Comparison of ENCODE assay signal across 8 cellular contexts in the genomic region with DNA sequence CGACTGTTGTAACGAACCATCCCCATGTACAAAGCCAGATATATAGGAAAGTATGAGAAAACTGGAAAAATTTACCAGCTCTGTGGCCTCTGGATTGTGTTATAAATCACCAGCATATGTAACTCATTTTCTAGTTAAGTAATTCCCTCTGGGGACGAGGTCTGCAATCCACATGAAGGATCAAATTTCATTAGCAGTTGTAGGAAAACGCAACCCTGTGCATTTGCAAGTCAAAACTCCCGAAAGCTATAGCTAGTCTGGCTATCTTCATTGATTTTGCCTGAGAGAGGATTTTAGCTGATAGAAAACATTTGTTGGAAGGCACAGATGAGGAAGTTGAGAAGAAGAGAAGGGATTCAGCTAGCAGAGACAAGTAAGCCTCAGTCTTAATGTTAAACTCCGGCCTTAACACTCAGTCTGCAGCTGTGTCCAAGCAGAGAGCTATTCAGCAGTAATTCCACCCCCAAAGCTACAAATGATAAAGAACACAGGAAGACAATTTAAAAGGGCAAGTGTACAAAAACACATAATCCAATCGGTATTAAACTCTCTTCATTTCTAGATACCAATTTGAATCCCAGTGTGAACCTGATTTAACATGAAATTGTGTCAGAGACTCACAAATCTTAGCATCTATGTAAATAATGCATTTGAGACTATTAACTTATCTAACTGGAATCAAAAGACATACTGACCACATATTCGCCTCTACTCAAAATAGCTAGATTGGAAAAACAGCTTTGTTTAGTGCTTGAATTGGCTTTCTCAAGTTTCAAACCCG. TPM values are rescaled to one million over a fixed set of nuclear protein-coding genes. Genes with fewer than 3 reads are reported as not detected.
A peak's percentile ranks its signal among the peaks of the same experiment; 100 is the strongest.
DNase-seq lines count a peak whose midpoint lies in the region; ATAC-seq and TF ChIP-seq lines count a peak whose summit lies in the region.

No MANE protein-coding gene starts in this region.

- ATAC-seq in HG03025 (IDR thresholded peaks at IDR 0.05; ENCODE audit: low FRiP score, unreplicated experiment), result no peak

- H2AFZ ChIP-seq in Loucy (ENCODE audit: low read length) (peak overlapping the region; percentile 56), SU-DHL-6 (ENCODE audit: low read depth, low read length, severe bottlenecking) (peak overlapping the region; percentile 75), smooth muscle cell (ENCODE audit: low read depth) (no peak overlapping the region)

- H3F3A ChIP-seq in Loucy (ENCODE audit: low read depth), result peaks cover 4% of the 10 kb centered on the region; the same call in 1 of the 2 replicates
- H3F3A ChIP-seq in SU-DHL-6 (ENCODE audit: insufficient read depth), result peaks cover 15% of the 10 kb centered on the region
- peaks cover 32% of the 10 kb centered on the region for H3F3A ChIP-seq in smooth muscle cell (ENCODE audit: low read depth)

- H3K36me3 ChIP-seq in Loucy (ENCODE audit: insufficient read depth, low read length), result no peaks in the 10 kb centered on the region
- H3K36me3 ChIP-seq in SU-DHL-6 (ENCODE audit: low read length), result no peaks in the 10 kb centered on the region
- H3K36me3 ChIP-seq in left ventricle myocardium inferior, result peaks cover 9% of the 10 kb centered on the region
- H3K36me3 ChIP-seq in smooth muscle cell (ENCODE audit: low read depth), result no peaks in the 10 kb centered on the region

- TF ChIP-seq CTCF in Loucy (conservative IDR thresholded peaks at IDR 0.05; ENCODE audit: low read length) (no peak), SU-DHL-6 (IDR thresholded peaks at IDR 0.05; ENCODE audit: insufficient read depth, low read length, poor library complexity, severe bottlenecking) (no peak), left ventricle myocardium inferior (IDR thresholded peaks at IDR 0.05; ENCODE audit: borderline replicate concordance) (no peak), smooth muscle cell (IDR thresholded peaks at IDR 0.05; ENCODE audit: borderline replicate concordance, insufficient read depth, poor library complexity, severe bottlenecking) (no peak)

- H3K79me2 ChIP-seq in Loucy (ENCODE audit: insufficient read depth, low read length) (peaks cover 21% of the 10 kb centered on the region), SU-DHL-6 (ENCODE audit: insufficient read depth, low read length) (peaks cover 35% of the 10 kb centered on the region), smooth muscle cell (ENCODE audit: low read depth) (peaks cover 42% of the 10 kb centered on the region)

- H3K4me3 ChIP-seq in Loucy (ENCODE audit: low read length, poor library complexity, severe bottlenecking), result peak overlapping the region; percentile 71
- peak overlapping the region; percentile 64 for H3K4me3 ChIP-seq in SU-DHL-6 (ENCODE audit: insufficient read depth, low read length, poor library complexity, severe bottlenecking)
- peak overlapping the region; percentile 64 for H3K4me3 ChIP-seq in left ventricle myocardium inferior
- H3K4me3 ChIP-seq in smooth muscle cell, result peak overlapping the region; percentile 63

- H3K4me2 ChIP-seq in Loucy (ENCODE audit: low read depth, low read length, poor library complexity, severe bottlenecking) (peak overlapping the region; percentile 86), SU-DHL-6 (ENCODE audit: low read depth, low read length, poor library complexity, severe bottlenecking) (peak overlapping the region; percentile 74), smooth muscle cell (peak overlapping the region; percentile 90)

- no peaks in the 10 kb centered on the region for H4K20me1 ChIP-seq in Loucy (ENCODE audit: insufficient read depth, low read length, poor library complexity, severe bottlenecking)
- H4K20me1 ChIP-seq in SU-DHL-6 (ENCODE audit: low read depth, low read length), result no peaks in the 10 kb centered on the region
- H4K20me1 ChIP-seq in smooth muscle cell (ENCODE audit: low read depth), result peaks cover 27% of the 10 kb centered on the region

- H3K9me2 ChIP-seq in Loucy (replicated peaks; ENCODE audit: low read depth, low read length) (no peaks in the 10 kb centered on the region), SU-DHL-6 (replicated peaks; ENCODE audit: insufficient read depth, low read length) (no peaks in the 10 kb centered on the region)

- H3K9me3 ChIP-seq in Loucy (ENCODE audit: insufficient read depth, low read depth, low read length) (no peaks in the 10 kb centered on the region), SU-DHL-6 (ENCODE audit: insufficient read depth, low read length) (no peaks in the 10 kb centered on the region), left ventricle myocardium inferior (replicated peaks) (no peaks in the 10 kb centered on the region), smooth muscle cell (replicated peaks; ENCODE audit: low read depth) (no peaks in the 10 kb centered on the region)

- H3K27ac ChIP-seq in SU-DHL-6 (ENCODE audit: low read depth, low read length), result peak overlapping the region; percentile 78
- peak overlapping the region; percentile 88 for H3K27ac ChIP-seq in left ventricle myocardium inferior (replicated peaks)
- H3K27ac ChIP-seq in smooth muscle cell (ENCODE audit: low read depth), result peak overlapping the region; percentile 98

- no peaks in the 10 kb centered on the region for H3K27me3 ChIP-seq in Loucy (ENCODE audit: insufficient read depth, low read length, poor library complexity, severe bottlenecking)
- H3K27me3 ChIP-seq in SU-DHL-6 (ENCODE audit: low read length), result no peaks in the 10 kb centered on the region
- no peaks in the 10 kb centered on the region for H3K27me3 ChIP-seq in left ventricle myocardium inferior (ENCODE audit: low read depth)
- H3K27me3 ChIP-seq in smooth muscle cell (ENCODE audit: low read depth), result no peaks in the 10 kb centered on the region

- H3K9ac ChIP-seq in Loucy (ENCODE audit: low read depth, low read length, poor library complexity, severe bottlenecking) (peak overlapping the region; percentile 78), SU-DHL-6 (ENCODE audit: low read length) (peak overlapping the region; percentile 76), smooth muscle cell (ENCODE audit: low read depth) (peak overlapping the region; percentile 95)

- whole genome bisulfite sequencing in smooth muscle cell (ENCODE audit: low lambda C conversion rate), result under 1% methylated on average over 9 of the region's 9 CpGs

- H3K4me1 ChIP-seq in Loucy (ENCODE audit: insufficient read depth, low read length, poor library complexity, severe bottlenecking) (peaks cover 48% of the 10 kb centered on the region), left ventricle myocardium inferior (peaks cover 40% of the 10 kb centered on the region), smooth muscle cell (ENCODE audit: low read depth) (peaks cover 17% of the 10 kb centered on the region)

- intact Hi-C loops in left ventricle myocardium inferior (cut with micrococcal nuclease), result no loop called here

- peak; percentile 63 for DNase-seq in GM03348 (ENCODE audit: low spot score)
- DNase-seq in left ventricle myocardium inferior, result no peak
- no peak for DNase-seq in smooth muscle cell (lab: John Stamatoyannopoulos, UW; ENCODE audit: unreplicated experiment)
- no peak for DNase-seq in stimulated activated CD4-positive, alpha-beta T cell treated with anti-CD3 and anti-CD28 coated beads, Interleukin-4, amount 100 ng/mL, for 4 hours
- DNase-seq in GOT3 (lab: John Stamatoyannopoulos, UW), result no peak

RNA-seq across cellular contexts. Expression of gene CERS5, which starts 54.2 kb away (rescaled TPM):
- total RNA-seq in left ventricle myocardium inferior (7.6 TPM), smooth muscle cell (53.5 and 58.1 TPM in 2 replicates)
- polyA plus RNA-seq in smooth muscle cell, result 95.7 and 102 TPM in 2 replicates
